Comparison of ENCODE assay signal across 10 cellular contexts in the genomic region with DNA sequence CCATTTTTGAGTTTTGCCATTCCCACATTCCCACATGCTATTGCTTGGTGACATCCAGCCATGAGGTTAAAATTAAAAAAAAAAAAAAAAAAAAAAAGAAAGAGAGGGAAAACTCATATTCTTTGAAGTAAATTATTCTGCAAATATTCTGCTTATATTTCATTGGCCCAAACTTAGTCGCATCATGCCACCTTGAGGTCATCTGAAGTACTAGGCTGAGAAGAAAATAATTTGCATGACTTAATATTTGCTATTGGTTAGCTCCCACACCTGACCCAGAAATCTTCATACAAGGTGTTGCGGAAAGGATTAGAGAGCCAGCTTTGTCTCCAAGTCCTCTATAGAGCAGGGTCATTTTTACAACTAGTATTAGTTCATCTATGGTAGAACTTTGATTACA.
DNase-seq lines count a peak whose midpoint lies in the region; ATAC-seq and TF ChIP-seq lines count a peak whose summit lies in the region.
"Had no signal": no experiment of that assay in that cellular context is flagged by ENCODE, and none has a peak within 500 bp of the region (broad histone marks: within the 10 kb centered on the region; RNA-seq: fewer than 3 reads in every experiment).

No MANE protein-coding gene starts in this region.

- H3K36me3 ChIP-seq in OCI-LY3 (replicated peaks; ENCODE audit: low read depth, low read length): no peaks in the 10 kb centered on the region

- no peak overlapping the region for H3K4me2 ChIP-seq in OCI-LY3 (ENCODE audit: low read length)

- peak; percentile 59 for ATAC-seq in HG02943 (IDR thresholded peaks at IDR 0.05; ENCODE audit: low read depth, unreplicated experiment)

- no peak for TF ChIP-seq POLR2A in erythroblast (IDR thresholded peaks at IDR 0.05; ENCODE audit: low read length)

- no peaks in the 10 kb centered on the region for H4K20me1 ChIP-seq in OCI-LY3 (ENCODE audit: insufficient read depth, low read length)

- no peaks in the 10 kb centered on the region for H3K27me3 ChIP-seq in OCI-LY3 (ENCODE audit: low read depth, low read length)

- no peak overlapping the region for H2AFZ ChIP-seq in OCI-LY3 (ENCODE audit: low read depth, low read length)

- H3K79me2 ChIP-seq in OCI-LY3 (ENCODE audit: low read length): no peaks in the 10 kb centered on the region

- H3K9ac ChIP-seq in OCI-LY3 (ENCODE audit: low read length): no peak overlapping the region

- no peaks in the 10 kb centered on the region for H3K4me1 ChIP-seq in OCI-LY3 (ENCODE audit: low read length)

- peak; percentile 1 to 10 for DNase-seq in erythroblast (lab: John Stamatoyannopoulos, UW)
- no peak for DNase-seq in activated CD8-positive, alpha-beta memory T cell treated with anti-CD3 and anti-CD28 coated beads, Interleukin-2, amount 50 U/mL, for 4 hours
- no peak for DNase-seq in NCI-H510A treated with DMSO at 0.1 percent for 48 hours (lab: John Stamatoyannopoulos, UW)
- no peak for DNase-seq in T-helper 1 cell
- DNase-seq in central memory CD4-positive, alpha-beta T cell: no peak
- DNase-seq: activated CD4-positive, alpha-beta T cell treated with anti-CD3 and anti-CD28 coated beads for 1 hour; stimulated activated CD4-positive, alpha-beta T cell treated with anti-CD3 and anti-CD28 coated beads, Interleukin-1b, Interleukin-23, amount 100 ng/mL, for 48 hours had no signal

- no peak overlapping the region for H3K27ac ChIP-seq in OCI-LY3 (ENCODE audit: low read length)

- H3K4me3 ChIP-seq in OCI-LY3 (ENCODE audit: low read length): no peak overlapping the region

- H3K9me3 ChIP-seq in OCI-LY3 (ENCODE audit: insufficient read depth, low read length): no peaks in the 10 kb centered on the region

- TF ChIP-seq CTCF in GM12872 (IDR thresholded peaks at IDR 0.05; ENCODE audit: insufficient read depth, low read depth, low read length) (peak; percentile 10; the same call in 1 of the 3 replicates), OCI-LY3 (IDR thresholded peaks at IDR 0.05; ENCODE audit: low read depth, low read length) (peak; percentile 38)

Comparison
In these comparisons a context has a peak if more than half of its experiments do, and no peak if none do; other contexts are left out.
1. DNase-seq: peak in erythroblast (2 of 2); none in activated CD8-positive, alpha-beta memory T cell treated with anti-CD3 and anti-CD28 coated beads, Interleukin-2, amount 50 U/mL, for 4 hours (single experiment), NCI-H510A treated with DMSO at 0.1 percent for 48 hours (single experiment), T-helper 1 cell (0 of 5) and central memory CD4-positive, alpha-beta T cell (single experiment).